Comparison of ENCODE assay signal across 14 cellular contexts in the genomic region with DNA sequence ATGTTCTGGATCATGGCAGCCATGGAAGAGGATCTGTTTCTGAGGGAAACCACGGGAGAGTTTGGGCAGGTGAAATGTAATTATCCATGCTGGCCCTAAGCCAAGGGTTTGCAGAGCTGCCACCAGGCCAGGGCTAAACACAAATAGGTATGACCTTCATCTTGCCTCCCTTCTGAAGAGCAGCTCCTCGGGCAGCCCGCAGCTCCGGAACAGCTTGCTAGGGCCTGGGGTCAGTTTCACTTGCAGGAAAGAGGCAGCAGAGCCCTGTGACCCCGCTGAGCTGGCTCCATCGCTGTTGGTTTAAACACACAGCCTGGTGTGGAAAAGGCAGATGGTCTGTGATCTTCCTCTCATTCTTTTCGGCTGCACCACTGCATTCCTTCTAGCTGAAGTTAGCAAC.
DNase-seq lines count a peak whose midpoint lies in the region; ATAC-seq and TF ChIP-seq lines count a peak whose summit lies in the region.
"Had no signal": no experiment of that assay in that cellular context is flagged by ENCODE, and none has a peak within 500 bp of the region (broad histone marks: within the 10 kb centered on the region; RNA-seq: fewer than 3 reads in every experiment).

No MANE protein-coding gene starts in this region.

- H3K36me3 ChIP-seq in heart right ventricle, result no peaks in the 10 kb centered on the region
- no peaks in the 10 kb centered on the region for H3K36me3 ChIP-seq in right atrium auricular region
- H3K36me3 ChIP-seq in spleen, result no peaks in the 10 kb centered on the region
- H3K36me3 ChIP-seq: adrenal gland had no signal

- H3K4me1 Mint-ChIP-seq in activated T-helper 2 cell treated with anti-CD3 and anti-CD28 coated beads, Interferon-gamma antibody, Interleukin-2, Interleukin-4, amounts not matched to agents 10 μg/mL and 5 μg/mL and 100 μg/mL, durations not matched to agents 14 hours and 24 hours and 36 hours (ENCODE audit: low read depth), result no peaks in the 10 kb centered on the region
- no peaks in the 10 kb centered on the region for H3K4me1 Mint-ChIP-seq in stimulated activated memory B cell treated with anti-CD40 and anti-IgM and Interleukin-4, amounts not matched to agents 10 μg/mL and 1 μg/mL and 100 μg/mL, for 72 hours

- TF ChIP-seq POLR2A in spleen (IDR thresholded peaks at IDR 0.05), result no peak

- DNase-seq in heart right ventricle (no peak), right atrium auricular region (ENCODE audit: low spot score) (no peak), NCI-H345 (lab: John Stamatoyannopoulos, UW) (peak; percentile 66), cerebellar cortex (ENCODE audit: low spot score) (peak; percentile 79), spleen (peak; percentile 73)
- no peak for DNase-seq in activated T-helper 2 cell treated with anti-CD3 and anti-CD28 coated beads, Interferon-gamma antibody, Interleukin-2, Interleukin-4, amounts not matched to agents 10 μg/mL and 5 μg/mL and 100 μg/mL, durations not matched to agents 14 hours and 24 hours and 36 hours (ENCODE audit: low spot score)
- DNase-seq: adrenal gland, foreskin fibroblast, MM.1S had no signal

- TF ChIP-seq CTCF in heart right ventricle (IDR thresholded peaks at IDR 0.05) (no peak), right atrium auricular region (IDR thresholded peaks at IDR 0.05) (no peak), spleen (IDR thresholded peaks at IDR 0.05 in 8 of 11, conservative IDR thresholded peaks at IDR 0.05 in 3 of 11) (no peak)

- H3K36me3 Mint-ChIP-seq in activated T-helper 2 cell treated with anti-CD3 and anti-CD28 coated beads, Interferon-gamma antibody, Interleukin-2, Interleukin-4, amounts not matched to agents 10 μg/mL and 5 μg/mL and 100 μg/mL, durations not matched to agents 14 hours and 24 hours and 36 hours (ENCODE audit: low read depth), result no peaks in the 10 kb centered on the region
- no peaks in the 10 kb centered on the region for H3K36me3 Mint-ChIP-seq in stimulated activated memory B cell treated with anti-CD40 and anti-IgM and Interleukin-4, amounts not matched to agents 10 μg/mL and 1 μg/mL and 100 μg/mL, for 72 hours

- no peak overlapping the region for H3K4me3 ChIP-seq in heart right ventricle
- no peak overlapping the region for H3K4me3 ChIP-seq in right atrium auricular region
- H3K4me3 ChIP-seq in spleen, result no peak overlapping the region
- H3K4me3 ChIP-seq: adrenal gland, skin epidermis had no signal

- no peak overlapping the region for H3K27ac ChIP-seq in heart right ventricle
- H3K27ac ChIP-seq in right atrium auricular region, result no peak overlapping the region
- no peak overlapping the region for H3K27ac ChIP-seq in spleen
- H3K27ac ChIP-seq: adrenal gland, RWPE1, skin epidermis had no signal

- no peaks in the 10 kb centered on the region for H3K9me3 Mint-ChIP-seq in activated T-helper 2 cell treated with anti-CD3 and anti-CD28 coated beads, Interferon-gamma antibody, Interleukin-2, Interleukin-4, amounts not matched to agents 10 μg/mL and 5 μg/mL and 100 μg/mL, durations not matched to agents 14 hours and 24 hours and 36 hours
- H3K9me3 Mint-ChIP-seq in stimulated activated memory B cell treated with anti-CD40 and anti-IgM and Interleukin-4, amounts not matched to agents 10 μg/mL and 1 μg/mL and 100 μg/mL, for 72 hours, result no peaks in the 10 kb centered on the region

- H3K27me3 ChIP-seq in heart right ventricle (no peaks in the 10 kb centered on the region), right atrium auricular region (no peaks in the 10 kb centered on the region), spleen (replicated peaks in 1 of 7) (no peaks in the 10 kb centered on the region)
- H3K27me3 ChIP-seq: adrenal gland had no signal

- 34 to 37% methylated on average over 7 of the region's 7 CpGs for WGBS in heart right ventricle, 2 donors
- WGBS in spleen, 5 donors, result 62 to 73% (median 68%) methylated on average over 7 of the region's 7 CpGs

- no peak overlapping the region for H3K27ac Mint-ChIP-seq in activated T-helper 2 cell treated with anti-CD3 and anti-CD28 coated beads, Interferon-gamma antibody, Interleukin-2, Interleukin-4, amounts not matched to agents 10 μg/mL and 5 μg/mL and 100 μg/mL, durations not matched to agents 14 hours and 24 hours and 36 hours
- no peak overlapping the region for H3K27ac Mint-ChIP-seq in stimulated activated memory B cell treated with anti-CD40 and anti-IgM and Interleukin-4, amounts not matched to agents 10 μg/mL and 1 μg/mL and 100 μg/mL, for 72 hours

- intact Hi-C loops in heart right ventricle (cut with DNase I), result loop anchor here in 1 of 10 donors (10.0 kb wide), 1 partner anchor 1339 kb away; no protein-coding TSS in a partner anchor
- intact Hi-C loops in spleen (cut with DNase I; ENCODE audit: low total_unique reads), result no loop called here
- intact Hi-C loops in activated T-helper 2 cell treated with anti-CD3 and anti-CD28 coated beads, Interferon-gamma antibody, Interleukin-2, Interleukin-4, amounts not matched to agents 10 μg/mL and 5 μg/mL and 100 μg/mL, durations not matched to agents 14 hours and 24 hours and 36 hours (cut with micrococcal nuclease), result no loop called here

- H3K9me3 ChIP-seq in heart right ventricle (no peaks in the 10 kb centered on the region), right atrium auricular region (no peaks in the 10 kb centered on the region), spleen (no peaks in the 10 kb centered on the region)
- H3K9me3 ChIP-seq: adrenal gland had no signal

- no peak overlapping the region for H3K4me3 Mint-ChIP-seq in activated T-helper 2 cell treated with anti-CD3 and anti-CD28 coated beads, Interferon-gamma antibody, Interleukin-2, Interleukin-4, amounts not matched to agents 10 μg/mL and 5 μg/mL and 100 μg/mL, durations not matched to agents 14 hours and 24 hours and 36 hours (ENCODE audit: low read depth)
- no peak overlapping the region for H3K4me3 Mint-ChIP-seq in stimulated activated memory B cell treated with anti-CD40 and anti-IgM and Interleukin-4, amounts not matched to agents 10 μg/mL and 1 μg/mL and 100 μg/mL, for 72 hours

- no peaks in the 10 kb centered on the region for H3K27me3 Mint-ChIP-seq in activated T-helper 2 cell treated with anti-CD3 and anti-CD28 coated beads, Interferon-gamma antibody, Interleukin-2, Interleukin-4, amounts not matched to agents 10 μg/mL and 5 μg/mL and 100 μg/mL, durations not matched to agents 14 hours and 24 hours and 36 hours (ENCODE audit: low read depth)
- H3K27me3 Mint-ChIP-seq in stimulated activated memory B cell treated with anti-CD40 and anti-IgM and Interleukin-4, amounts not matched to agents 10 μg/mL and 1 μg/mL and 100 μg/mL, for 72 hours, result no peaks in the 10 kb centered on the region

- peak in 5 of 8 donors; percentile 37 to 59 (median 46) for ATAC-seq in heart right ventricle
- no peak for ATAC-seq in stimulated activated memory B cell treated with anti-CD40 and anti-IgM and Interleukin-4, amounts not matched to agents 10 μg/mL and 1 μg/mL and 100 μg/mL, for 72 hours
- ATAC-seq in GM19397 (IDR thresholded peaks at IDR 0.05; ENCODE audit: unreplicated experiment), result no peak
- ATAC-seq: HCT116 had no signal

- H3K4me1 ChIP-seq in heart right ventricle (peaks cover 0 to 5% (median 0%) of the 10 kb centered on the region in 9 donors), right atrium auricular region (no peaks in the 10 kb centered on the region), spleen (no peaks in the 10 kb centered on the region)
- H3K4me1 ChIP-seq: adrenal gland had no signal

Comparison
In these comparisons a context has a peak if more than half of its experiments do, and no peak if none do; other contexts are left out.
1. ATAC-seq: peak in heart right ventricle (5 of 8); none in stimulated activated memory B cell treated with anti-CD40 and anti-IgM and Interleukin-4, amounts not matched to agents 10 μg/mL and 1 μg/mL and 100 μg/mL, for 72 hours (single experiment) and GM19397 (single experiment).
2. DNase-seq: peak in NCI-H345 (single experiment), cerebellar cortex (single experiment) and spleen (single experiment); none in heart right ventricle (0 of 2), right atrium auricular region (single experiment) and activated T-helper 2 cell treated with anti-CD3 and anti-CD28 coated beads, Interferon-gamma antibody, Interleukin-2, Interleukin-4, amounts not matched to agents 10 μg/mL and 5 μg/mL and 100 μg/mL, durations not matched to agents 14 hours and 24 hours and 36 hours (single experiment).